Comparison of ENCODE assay signal across 8 cellular contexts in the genomic region with DNA sequence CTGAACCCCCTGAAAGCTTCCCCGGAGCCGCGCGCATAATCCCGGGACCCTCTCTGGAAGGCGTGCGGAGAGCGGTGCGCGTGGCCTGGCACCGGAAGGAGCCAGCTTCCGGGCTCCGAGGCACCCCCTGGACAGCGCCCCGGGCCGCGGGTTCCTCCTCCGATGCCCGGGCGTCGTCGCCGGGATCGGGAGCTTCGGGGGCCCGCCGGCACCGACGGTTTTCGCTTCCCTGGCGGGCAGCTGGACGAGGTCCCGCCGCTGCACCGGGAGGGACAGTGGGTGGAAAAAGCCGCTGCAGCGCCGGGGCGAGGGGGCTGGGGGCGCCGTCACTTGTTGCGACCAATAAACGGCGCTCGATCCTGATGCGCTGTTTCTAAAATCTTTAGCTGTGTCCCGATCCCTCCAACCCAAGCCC. TPM values are rescaled to one million over a fixed set of nuclear protein-coding genes. Genes with fewer than 3 reads are reported as not detected.
DNase-seq lines count a peak whose midpoint lies in the region; ATAC-seq, FAIRE-seq and TF ChIP-seq lines count a peak whose summit lies in the region.

No MANE protein-coding gene starts in this region.

- TF ChIP-seq CTCF in endothelial cell of umbilical vein (IDR thresholded peaks at IDR 0.05; ENCODE audit: extremely low read depth in 1 of 2, insufficient read depth in 1 of 2, low read depth in 1 of 2, low read length in 2 of 2) (no peak), natural killer cell (IDR thresholded peaks at IDR 0.05) (no peak)

- CTCF ChIA-PET in endothelial cell of umbilical vein (lab: Charles Lee), result interaction anchor here (0.7 to 2.2 kb wide), 6 partner anchors 8 to 393 kb away, joined by 3 to 7 read pairs (median 3); a partner anchor contains a TSS

- POLR2A ChIA-PET in endothelial cell of umbilical vein (lab: Charles Lee), result no interaction called here

- intact Hi-C loops in endothelial cell of umbilical vein (cut with micrococcal nuclease) (loop anchor here (5.0 to 10.0 kb wide), 4 partner anchors 97 to 367 kb away; a partner anchor contains a TSS), natural killer cell (cut with micrococcal nuclease) (no loop called here)

- peak overlapping the region; percentile 84 for H2AFZ ChIP-seq in endothelial cell of umbilical vein (ENCODE audit: low read depth, low read length)

- peak; percentile 18 for DNase-seq in activated T-cell treated with anti-CD3 and anti-CD28 coated beads, Interleukin-2, amount 50 U/mL, for 1 hour
- no peak for DNase-seq in activated T-cell treated with anti-CD3 and anti-CD28 coated beads for 4 hours
- peak in 1 of 2 experiments; percentile 42 for DNase-seq in SJCRH30
- peak; percentile 6 for DNase-seq in endothelial cell of umbilical vein (ENCODE audit: low read depth, low spot score)
- DNase-seq in natural killer cell, result no peak
- DNase-seq in DMS79 treated with DMSO at 0.1 percent for 48 hours (lab: John Stamatoyannopoulos, UW), result no peak

- H3K27me3 ChIP-seq in SJCRH30, result no peaks in the 10 kb centered on the region
- H3K27me3 ChIP-seq in endothelial cell of umbilical vein (ENCODE audit: control insufficient read depth in 2 of 2, insufficient read depth in 2 of 2, low read length in 2 of 2), result peaks cover 32 to 53% of the 10 kb centered on the region in 2 experiments

- H4K20me1 ChIP-seq in endothelial cell of umbilical vein (replicated peaks; ENCODE audit: control insufficient read depth, extremely low read depth, insufficient read depth, low read length), result no peaks in the 10 kb centered on the region

- peaks cover 26 to 37% of the 10 kb centered on the region in 2 donors for H3K4me1 Mint-ChIP-seq in natural killer cell

- FAIRE-seq in endothelial cell of umbilical vein (lab: Jason Lieb, UNC), result no peak

- peak overlapping the region; percentile 9 for H3K9ac ChIP-seq in endothelial cell of umbilical vein (replicated peaks; ENCODE audit: extremely low read depth, insufficient read depth, low read length)

- no peaks in the 10 kb centered on the region for H3K4me1 ChIP-seq in SJCRH30
- peaks cover 23% of the 10 kb centered on the region for H3K4me1 ChIP-seq in endothelial cell of umbilical vein (ENCODE audit: control insufficient read depth, extremely low read depth, insufficient read depth, low read length)

- no peak overlapping the region for H3K27ac Mint-ChIP-seq in natural killer cell

- no peaks in the 10 kb centered on the region for H3K79me2 ChIP-seq in endothelial cell of umbilical vein (ENCODE audit: control insufficient read depth, insufficient read depth, low read length)

- BruUV-seq in endothelial cell of umbilical vein (replicated peaks; lab: Mats Ljungman, UMichigan), result no TSS peak

- no peaks in the 10 kb centered on the region for H3K9me1 ChIP-seq in endothelial cell of umbilical vein (replicated peaks; ENCODE audit: control insufficient read depth, extremely low read depth, insufficient read depth, low read length)

- dilution Hi-C loops in endothelial cell of umbilical vein (cut with MboI; ENCODE audit: extremely low pct_ligation_motif_present, low sequenced_read_pairs), result no loop called here

- H3K27me3 Mint-ChIP-seq in natural killer cell (ENCODE audit: low read depth in 2 of 2), result peaks cover 44% of the 10 kb centered on the region in 2 donors

- no peak for TF ChIP-seq POLR2A in endothelial cell of umbilical vein (IDR thresholded peaks at IDR 0.05; ENCODE audit: low read depth, low read length)

- peak overlapping the region; percentile 84 for H3K4me2 ChIP-seq in endothelial cell of umbilical vein (ENCODE audit: insufficient read depth, low read length)

- H3K9me3 ChIP-seq in SJCRH30 (replicated peaks) (no peaks in the 10 kb centered on the region), endothelial cell of umbilical vein (replicated peaks; ENCODE audit: control insufficient read depth, insufficient read depth, low read length) (no peaks in the 10 kb centered on the region)

- ATAC-seq in natural killer cell (peak in 2 of 3 donors; percentile 28 to 44), GM21447 (IDR thresholded peaks at IDR 0.05; ENCODE audit: unreplicated experiment) (no peak), HG02571 (IDR thresholded peaks at IDR 0.05; ENCODE audit: unreplicated experiment) (no peak)

- H3K27ac ChIP-seq in SJCRH30 (peak overlapping the region; percentile 56), endothelial cell of umbilical vein (ENCODE audit: insufficient read depth, low read depth, low read length) (no peak overlapping the region)

- H3K4me3 Mint-ChIP-seq in natural killer cell, result peak overlapping the region; percentile 74

- H3K4me3 ChIP-seq in SJCRH30, result peak overlapping the region; percentile 80
- peak overlapping the region; percentile 33 to 50 (median 43) for H3K4me3 ChIP-seq in endothelial cell of umbilical vein (replicated peaks in 1 of 3; ENCODE audit: insufficient read depth in 1 of 3, low read depth in 1 of 3, low read length in 3 of 3)

- H3K9me3 Mint-ChIP-seq in natural killer cell, result no peaks in the 10 kb centered on the region

- no peaks in the 10 kb centered on the region for H3K36me3 ChIP-seq in SJCRH30
- no peaks in the 10 kb centered on the region for H3K36me3 ChIP-seq in endothelial cell of umbilical vein (ENCODE audit: control insufficient read depth in 2 of 2, extremely low read depth in 1 of 2, insufficient read depth in 2 of 2, low read length in 2 of 2)

- no peaks in the 10 kb centered on the region for H3K36me3 Mint-ChIP-seq in natural killer cell

TF ChIP-seq in endothelial cell of umbilical vein, 7 proteins besides CTCF, POLR2A, EP300 and RAD21:
- TF ChIP-seq EZH2 (IDR thresholded peaks at IDR 0.05; ENCODE audit: borderline replicate concordance, low read depth, low read length, severe bottlenecking) (peak; percentile 42), JUN (IDR thresholded peaks at IDR 0.05; ENCODE audit: borderline replicate concordance, insufficient read depth, insufficient read length, low read depth) (no peak)

RNA-seq across cellular contexts. Expression of a gene that starts 0.6 kb away (rescaled TPM):
- 0.05 and 0.06 TPM in 2 replicates for total RNA-seq in SJCRH30 (2014; rRNA removed; shearing (Covaris generic))
- not detected in 2 replicates for total RNA-seq in endothelial cell of umbilical vein
- polyA plus RNA-seq in endothelial cell of umbilical vein, result not detected in 2 replicates
- polyA plus RNA-seq in endothelial cell of umbilical vein (2011; cell fraction: cytosol; rRNA removed), result not detected in 2 replicates
- not detected in 2 replicates for polyA plus RNA-seq in endothelial cell of umbilical vein (2011; cell fraction: nucleus; rRNA removed)
- polyA plus RNA-seq in endothelial cell of umbilical vein (2012), result not detected in 2 replicates
- not detected in 2 replicates for polyA minus RNA-seq in endothelial cell of umbilical vein
- polyA minus RNA-seq in endothelial cell of umbilical vein (2011; cell fraction: cytosol; rRNA and poly(A)+ RNA removed), result not detected
- polyA minus RNA-seq in endothelial cell of umbilical vein (2011; cell fraction: nucleus; rRNA and poly(A)+ RNA removed), result not detected in 2 replicates
- total RNA-seq in natural killer cell, result under 1 TPM in 1 of 3 donors, not detected in 2; 0.28 TPM

Comparison
In these comparisons a context has a peak if more than half of its experiments do, and no peak if none do; other contexts are left out.
1. DNase-seq: peak in activated T-cell treated with anti-CD3 and anti-CD28 coated beads, Interleukin-2, amount 50 U/mL, for 1 hour (single experiment) and endothelial cell of umbilical vein (single experiment); none in activated T-cell treated with anti-CD3 and anti-CD28 coated beads for 4 hours (single experiment), natural killer cell (single experiment) and DMS79 treated with DMSO at 0.1 percent for 48 hours (single experiment).
2. ATAC-seq: peak in natural killer cell (2 of 3); none in GM21447 (single experiment) and HG02571 (single experiment).